ENCODE assay signal across 19 cellular contexts in genomic region chr6:42522021-42522420, GRCh38. TPM values are rescaled to one million over a fixed set of nuclear protein-coding genes. Genes with fewer than 3 reads are reported as not detected.
A peak's percentile ranks its signal among the peaks of the same experiment; 100 is the strongest.
DNase-seq lines count a peak whose midpoint lies in the region; ATAC-seq and TF ChIP-seq lines count a peak whose summit lies in the region.
"Had no signal": no experiment of that assay in that cellular context is flagged by ENCODE, and none has a peak within 500 bp of the region (broad histone marks: within the 10 kb centered on the region; RNA-seq: fewer than 3 reads in every experiment).

No MANE protein-coding gene starts in this region.

- H3K27ac Mint-ChIP-seq in activated naive CD8-positive, alpha-beta T cell treated with anti-CD3 and anti-CD28 coated beads, Interleukin-2, amount 50 U/mL, for 24 hours: peak overlapping the region; percentile 83
- no peak overlapping the region for H3K27ac Mint-ChIP-seq in activated naive CD8-positive, alpha-beta T cell treated with anti-CD3 and anti-CD28 coated beads for 36 hours
- no peak overlapping the region for H3K27ac Mint-ChIP-seq in mesothelial cell of epicardium
- H3K27ac Mint-ChIP-seq: CD4-positive, alpha-beta memory T cell; H9 had no signal

- H3K4me3 Mint-ChIP-seq in activated naive CD8-positive, alpha-beta T cell treated with anti-CD3 and anti-CD28 coated beads, Interleukin-2, amount 50 U/mL, for 24 hours: no peak overlapping the region
- H3K4me3 Mint-ChIP-seq in activated naive CD8-positive, alpha-beta T cell treated with anti-CD3 and anti-CD28 coated beads for 36 hours: no peak overlapping the region
- no peak overlapping the region for H3K4me3 Mint-ChIP-seq in mesothelial cell of epicardium
- H3K4me3 Mint-ChIP-seq: CD4-positive, alpha-beta memory T cell; H9 had no signal

- BruUV-seq in PC-9 (replicated peaks; lab: Mats Ljungman, UMichigan) (no TSS peak), OCI-LY7 (replicated peaks; lab: Mats Ljungman, UMichigan) (no TSS peak)

- no peak overlapping the region for H3K4me3 ChIP-seq in PC-9
- no peak overlapping the region for H3K4me3 ChIP-seq in choroid plexus epithelial cell (ENCODE audit: low read depth, low read length)
- H3K4me3 ChIP-seq in OCI-LY7 (ENCODE audit: low read depth, low read length, poor library complexity, severe bottlenecking): no peak overlapping the region
- H3K4me3 ChIP-seq: A549, Peyer's patch had no signal

- no peak for TF ChIP-seq CTCF in PC-9 (conservative IDR thresholded peaks at IDR 0.05)
- no peak for TF ChIP-seq CTCF in choroid plexus epithelial cell (conservative IDR thresholded peaks at IDR 0.05; ENCODE audit: low read depth, low read length)
- TF ChIP-seq CTCF in OCI-LY7 (conservative IDR thresholded peaks at IDR 0.05; ENCODE audit: low read length): no peak
- TF ChIP-seq CTCF in mesothelial cell of epicardium (IDR thresholded peaks at IDR 0.05; ENCODE audit: unreplicated experiment): no peak

- H3K36me3 Mint-ChIP-seq in activated naive CD8-positive, alpha-beta T cell treated with anti-CD3 and anti-CD28 coated beads, Interleukin-2, amount 50 U/mL, for 24 hours (ENCODE audit: low read depth): peaks cover 2% of the 10 kb centered on the region
- H3K36me3 Mint-ChIP-seq in activated naive CD8-positive, alpha-beta T cell treated with anti-CD3 and anti-CD28 coated beads for 36 hours: peaks cover 4% of the 10 kb centered on the region
- peaks cover 2% of the 10 kb centered on the region for H3K36me3 Mint-ChIP-seq in mesothelial cell of epicardium

- H3K4me2 ChIP-seq in PC-9 (no peak overlapping the region), OCI-LY7 (ENCODE audit: low read length) (no peak overlapping the region)
- H3K4me2 ChIP-seq: KMS-11 had no signal

- intact Hi-C loops in PC-9 (cut with micrococcal nuclease; ENCODE audit: unreplicated experiment): no loop called here
- intact Hi-C loops in OCI-LY7 (cut with micrococcal nuclease; ENCODE audit: unreplicated experiment): no loop called here

- peaks cover 25% of the 10 kb centered on the region for H3K4me1 ChIP-seq in PC-9 (replicated peaks; ENCODE audit: insufficient read depth)
- no peaks in the 10 kb centered on the region for H3K4me1 ChIP-seq in OCI-LY7 (ENCODE audit: insufficient read depth, low read length, poor library complexity, severe bottlenecking)
- H3K4me1 ChIP-seq: BE2C, Peyer's patch had no signal

- H4K20me1 ChIP-seq in PC-9 (ENCODE audit: insufficient read depth) (no peaks in the 10 kb centered on the region), OCI-LY7 (ENCODE audit: insufficient read depth, low read length) (no peaks in the 10 kb centered on the region)

- POLR2A ChIA-PET in PC-9 (lab: Charles Lee; ENCODE audit: unreplicated experiment): no interaction called here
- POLR2A ChIA-PET in OCI-LY7 (lab: Charles Lee): interaction anchor here (0.6 to 0.7 kb wide), 3 partner anchors 31 to 1655 kb away, joined by 6 to 7 read pairs (median 6); no protein-coding TSS in a partner anchor

- H2AFZ ChIP-seq in PC-9: no peak overlapping the region
- no peak overlapping the region for H2AFZ ChIP-seq in OCI-LY7 (ENCODE audit: low read length)

- CTCF ChIA-PET in PC-9 (lab: Charles Lee): no interaction called here
- CTCF ChIA-PET in OCI-LY7 (lab: Charles Lee; ENCODE audit: unreplicated experiment): no interaction called here

- H3F3A ChIP-seq in PC-9 (ENCODE audit: insufficient read depth, low read depth): peaks cover 23% of the 10 kb centered on the region

- H3K9me3 Mint-ChIP-seq in activated naive CD8-positive, alpha-beta T cell treated with anti-CD3 and anti-CD28 coated beads, Interleukin-2, amount 50 U/mL, for 24 hours: peaks cover 6% of the 10 kb centered on the region
- H3K9me3 Mint-ChIP-seq in activated naive CD8-positive, alpha-beta T cell treated with anti-CD3 and anti-CD28 coated beads for 36 hours: peaks cover 7% of the 10 kb centered on the region
- H3K9me3 Mint-ChIP-seq in mesothelial cell of epicardium: peaks cover 8% of the 10 kb centered on the region

- peaks cover 23% of the 10 kb centered on the region for H3K4me1 Mint-ChIP-seq in activated naive CD8-positive, alpha-beta T cell treated with anti-CD3 and anti-CD28 coated beads, Interleukin-2, amount 50 U/mL, for 24 hours
- peaks cover 9% of the 10 kb centered on the region for H3K4me1 Mint-ChIP-seq in activated naive CD8-positive, alpha-beta T cell treated with anti-CD3 and anti-CD28 coated beads for 36 hours
- H3K4me1 Mint-ChIP-seq in mesothelial cell of epicardium: peaks cover 9% of the 10 kb centered on the region
- H3K4me1 Mint-ChIP-seq: H9 had no signal

- peak overlapping the region; percentile 88 for H3K27ac ChIP-seq in PC-9
- no peak overlapping the region for H3K27ac ChIP-seq in OCI-LY7 (ENCODE audit: low read depth, low read length, poor library complexity, severe bottlenecking)
- H3K27ac ChIP-seq: KMS-11, Peyer's patch had no signal

- H3K9me2 ChIP-seq in PC-9 (ENCODE audit: insufficient read depth) (no peaks in the 10 kb centered on the region), OCI-LY7 (ENCODE audit: insufficient read depth, low read length) (no peaks in the 10 kb centered on the region)

- H3K27me3 ChIP-seq in PC-9 (ENCODE audit: insufficient read depth, low read depth): no peaks in the 10 kb centered on the region
- H3K27me3 ChIP-seq: BE2C, Peyer's patch had no signal

- no peak for ATAC-seq in activated naive CD8-positive, alpha-beta T cell treated with anti-CD3 and anti-CD28 coated beads, Interleukin-2, amount 50 U/mL, for 24 hours

- 0 out of 2 replicates have a peak, but pooled peaks cover 3% of the 10 kb centered on the region for H3K9me3 ChIP-seq in PC-9 (ENCODE audit: insufficient read depth, low read depth)
- 0 out of 2 replicates have a peak, but pooled peaks cover 6% of the 10 kb centered on the region for H3K9me3 ChIP-seq in OCI-LY7 (ENCODE audit: low read length)
- H3K9me3 ChIP-seq: A549, BE2C, Peyer's patch had no signal

- H3K27me3 Mint-ChIP-seq in activated naive CD8-positive, alpha-beta T cell treated with anti-CD3 and anti-CD28 coated beads, Interleukin-2, amount 50 U/mL, for 24 hours: no peaks in the 10 kb centered on the region
- no peaks in the 10 kb centered on the region for H3K27me3 Mint-ChIP-seq in activated naive CD8-positive, alpha-beta T cell treated with anti-CD3 and anti-CD28 coated beads for 36 hours
- H3K27me3 Mint-ChIP-seq in mesothelial cell of epicardium (ENCODE audit: low read depth): no peaks in the 10 kb centered on the region
- H3K27me3 Mint-ChIP-seq: CD4-positive, alpha-beta memory T cell had no signal

- DNase-seq in activated naive CD8-positive, alpha-beta T cell treated with anti-CD3 and anti-CD28 coated beads, Interleukin-2, amount 50 U/mL, for 24 hours: no peak
- no peak for DNase-seq in activated naive CD8-positive, alpha-beta T cell treated with anti-CD3 and anti-CD28 coated beads for 36 hours
- DNase-seq in PC-9 (no peak), choroid plexus epithelial cell (ENCODE audit: low read depth) (peak; percentile 49), DMS53 treated with DMSO at 0.1 percent for 48 hours (lab: John Stamatoyannopoulos, UW; ENCODE audit: unreplicated experiment) (no peak), UCSD-AML1 (lab: John Stamatoyannopoulos, UW; ENCODE audit: unreplicated experiment) (no peak), OCI-LY7 (ENCODE audit: low spot score) (no peak), mesothelial cell of epicardium (ENCODE audit: low spot score in 2 of 2, unreplicated experiment in 2 of 2) (no peak)
- DNase-seq: BE2C; CD4-positive, alpha-beta memory T cell; DND-41; H9; MM.1S; NCI-H1105; NCI-H187; Peyer's patch; SHP77 had no signal

- no peaks in the 10 kb centered on the region for H3K36me3 ChIP-seq in PC-9 (ENCODE audit: low read depth)
- no peaks in the 10 kb centered on the region for H3K36me3 ChIP-seq in OCI-LY7 (ENCODE audit: insufficient read depth, low read length)
- H3K36me3 ChIP-seq: BE2C, Peyer's patch had no signal

- H3K79me2 ChIP-seq in PC-9 (ENCODE audit: low read depth) (no peaks in the 10 kb centered on the region), OCI-LY7 (ENCODE audit: insufficient read depth, low read depth, low read length) (no peaks in the 10 kb centered on the region)

RNA-seq across cellular contexts. Expression of gene UBR2, which starts 41.8 kb away (rescaled TPM):
- 10 to 100 TPM; 18.7 to 19.5 TPM for total RNA-seq in activated naive CD8-positive, alpha-beta T cell treated with anti-CD3 and anti-CD28 coated beads for 36 hours
- total RNA-seq in PC-9 (2021) (20.5 and 21.1 TPM in 2 replicates), OCI-LY7 (2022) (23.8 and 26.7 TPM in 2 replicates), mesothelial cell of epicardium (26.8 to 28.4 TPM (median 28.2 TPM) in 3 replicates)
- total RNA-seq in OCI-LY7 (2014; rRNA removed; shearing (Covaris generic)): 16.6 and 17.1 TPM in 2 replicates
